ENCODE assay signal across 16 cellular contexts in genomic region chr9:7239708-7240107, GRCh38.
A peak's percentile ranks its signal among the peaks of the same experiment; 100 is the strongest.
DNase-seq lines count a peak whose midpoint lies in the region; ATAC-seq and TF ChIP-seq lines count a peak whose summit lies in the region.
"Had no signal": no experiment of that assay in that cellular context is flagged by ENCODE, and none has a peak within 500 bp of the region (broad histone marks: within the 10 kb centered on the region; RNA-seq: fewer than 3 reads in every experiment).

No MANE protein-coding gene starts in this region.

- no peaks in the 10 kb centered on the region for H4K20me1 ChIP-seq in neural progenitor cell (ENCODE audit: low read depth)

- H3K9me3 ChIP-seq in HUES48 (ENCODE audit: control insufficient read depth, insufficient read depth, low read length) (no peaks in the 10 kb centered on the region), endodermal cell (ENCODE audit: control insufficient read depth, low read length) (no peaks in the 10 kb centered on the region), neural progenitor cell (ENCODE audit: low read depth) (no peaks in the 10 kb centered on the region)

- H3F3A ChIP-seq in neural progenitor cell (ENCODE audit: low read depth), result peaks cover 27% of the 10 kb centered on the region

- peak; percentile 29 for DNase-seq in ELF-1 (ENCODE audit: low read depth, low spot score)
- DNase-seq in endodermal cell, result no peak
- DNase-seq in neural progenitor cell (ENCODE audit: low spot score), result peak; percentile 34
- DNase-seq in activated CD4-positive, alpha-beta memory T cell treated with anti-CD3 and anti-CD28 coated beads for 36 hours, result no peak
- DNase-seq in NCI-H2227 treated with DMSO at 0.1 percent for 48 hours (lab: John Stamatoyannopoulos, UW), result no peak
- DNase-seq: C1 segment of cervical spinal cord; Calu3; CD4-positive, alpha-beta T cell; DMS 273 treated with DMSO at 0.1 percent for 48 hours; H7 had no signal

- intact Hi-C loops in activated CD4-positive, alpha-beta memory T cell treated with anti-CD3 and anti-CD28 coated beads for 36 hours (cut with micrococcal nuclease), result no loop called here

- TF ChIP-seq CTCF in endodermal cell (conservative IDR thresholded peaks at IDR 0.05), result no peak
- no peak for TF ChIP-seq CTCF in neural progenitor cell (IDR thresholded peaks at IDR 0.05)

- no peaks in the 10 kb centered on the region for H3K79me2 ChIP-seq in neural progenitor cell (ENCODE audit: low read depth)

- H3K36me3 ChIP-seq in HUES48 (ENCODE audit: control insufficient read depth, insufficient read depth, low read length) (no peaks in the 10 kb centered on the region), endodermal cell (ENCODE audit: control insufficient read depth, insufficient read depth, low read length) (no peaks in the 10 kb centered on the region), neural progenitor cell (no peaks in the 10 kb centered on the region)

- ATAC-seq in HG03354 (IDR thresholded peaks at IDR 0.05; ENCODE audit: poor library complexity, severe bottlenecking, unreplicated experiment), result no peak
- ATAC-seq: GM12878 had no signal

- 62 to 68% methylated on average over 2 of the region's 2 CpGs for WGBS in endodermal cell (ENCODE audit: insufficient coverage in 1 of 2, insufficient read length in 1 of 2), 2 experiments

- H3K9me3 Mint-ChIP-seq in endodermal cell (peaks cover 2% of the 10 kb centered on the region), neural progenitor cell (peaks cover 2% of the 10 kb centered on the region)
- no peaks in the 10 kb centered on the region for H3K9me3 Mint-ChIP-seq in activated CD4-positive, alpha-beta memory T cell treated with anti-CD3 and anti-CD28 coated beads for 36 hours

- no peak overlapping the region for H2AFZ ChIP-seq in neural progenitor cell (replicated peaks)

- H3K4me3 ChIP-seq in HUES48 (ENCODE audit: low read depth, low read length) (no peak overlapping the region), endodermal cell (ENCODE audit: low read length) (no peak overlapping the region), neural progenitor cell (no peak overlapping the region)
- H3K4me3 ChIP-seq: GM12878 had no signal

- H3K4me3 Mint-ChIP-seq in endodermal cell (no peak overlapping the region), neural progenitor cell (no peak overlapping the region)
- no peak overlapping the region for H3K4me3 Mint-ChIP-seq in activated CD4-positive, alpha-beta memory T cell treated with anti-CD3 and anti-CD28 coated beads for 36 hours
- H3K4me3 Mint-ChIP-seq: B cell; CD4-positive, alpha-beta T cell; IgD-negative memory B cell had no signal

- H3K4me1 ChIP-seq in HUES48 (ENCODE audit: control insufficient read depth, insufficient read depth, low read length), result peaks cover 37% of the 10 kb centered on the region
- peaks cover 25% of the 10 kb centered on the region for H3K4me1 ChIP-seq in endodermal cell (ENCODE audit: control insufficient read depth, insufficient read depth, low read length)
- peaks cover 25% of the 10 kb centered on the region for H3K4me1 ChIP-seq in neural progenitor cell

- POLR2A ChIA-PET in activated CD4-positive, alpha-beta memory T cell treated with anti-CD3 and anti-CD28 coated beads for 36 hours (lab: Charles Lee), result no interaction called here

- no peaks in the 10 kb centered on the region for H3K27me3 Mint-ChIP-seq in endodermal cell (ENCODE audit: insufficient read depth)
- H3K27me3 Mint-ChIP-seq in neural progenitor cell (ENCODE audit: insufficient read depth, low read depth), result peaks cover 2% of the 10 kb centered on the region
- no peaks in the 10 kb centered on the region for H3K27me3 Mint-ChIP-seq in activated CD4-positive, alpha-beta memory T cell treated with anti-CD3 and anti-CD28 coated beads for 36 hours
- H3K27me3 Mint-ChIP-seq: B cell; CD4-positive, alpha-beta T cell; IgD-negative memory B cell had no signal

- CTCF ChIA-PET in activated CD4-positive, alpha-beta memory T cell treated with anti-CD3 and anti-CD28 coated beads for 36 hours (lab: Charles Lee), result no interaction called here

- peak overlapping the region; percentile 33; the same call in 1 of the 2 replicates for H3K9ac ChIP-seq in HUES48 (ENCODE audit: low read depth, low read length)
- no peak overlapping the region for H3K9ac ChIP-seq in endodermal cell (ENCODE audit: extremely low read depth, low read length, poor library complexity, severe bottlenecking)
- no peak overlapping the region for H3K9ac ChIP-seq in neural progenitor cell

- H3K4me1 Mint-ChIP-seq in endodermal cell (peaks cover 57% of the 10 kb centered on the region), neural progenitor cell (no peaks in the 10 kb centered on the region)
- H3K4me1 Mint-ChIP-seq in activated CD4-positive, alpha-beta memory T cell treated with anti-CD3 and anti-CD28 coated beads for 36 hours (ENCODE audit: low read depth), result no peaks in the 10 kb centered on the region
- H3K4me1 Mint-ChIP-seq: B cell had no signal

- H3K27ac Mint-ChIP-seq in endodermal cell (peak overlapping the region; percentile 83), neural progenitor cell (no peak overlapping the region)
- H3K27ac Mint-ChIP-seq in activated CD4-positive, alpha-beta memory T cell treated with anti-CD3 and anti-CD28 coated beads for 36 hours, result no peak overlapping the region
- H3K27ac Mint-ChIP-seq: B cell; CD4-positive, alpha-beta T cell; IgD-negative memory B cell had no signal

- H3K27me3 ChIP-seq in HUES48 (ENCODE audit: control insufficient read depth, insufficient read depth, low read length) (no peaks in the 10 kb centered on the region), endodermal cell (ENCODE audit: control insufficient read depth, insufficient read depth, low read length, poor library complexity, severe bottlenecking) (no peaks in the 10 kb centered on the region), neural progenitor cell (no peaks in the 10 kb centered on the region)

- peak overlapping the region; percentile 98 for H3K27ac ChIP-seq in HUES48 (ENCODE audit: low read depth, low read length)
- no peak overlapping the region for H3K27ac ChIP-seq in endodermal cell (ENCODE audit: low read depth, low read length)
- H3K27ac ChIP-seq in neural progenitor cell, result no peak overlapping the region
- H3K27ac ChIP-seq: HL-60 had no signal

- H3K36me3 Mint-ChIP-seq in endodermal cell (ENCODE audit: low read depth), result no peaks in the 10 kb centered on the region
- no peaks in the 10 kb centered on the region for H3K36me3 Mint-ChIP-seq in neural progenitor cell
- H3K36me3 Mint-ChIP-seq in activated CD4-positive, alpha-beta memory T cell treated with anti-CD3 and anti-CD28 coated beads for 36 hours, result no peaks in the 10 kb centered on the region

- H3K4me2 ChIP-seq in neural progenitor cell, result peak overlapping the region; percentile 8

Comparison
In these comparisons a context has a peak if more than half of its experiments do, and no peak if none do; other contexts are left out.
1. DNase-seq: peak in ELF-1 (single experiment) and neural progenitor cell (single experiment); none in endodermal cell (single experiment), activated CD4-positive, alpha-beta memory T cell treated with anti-CD3 and anti-CD28 coated beads for 36 hours (single experiment) and NCI-H2227 treated with DMSO at 0.1 percent for 48 hours (single experiment).